20 cellular contexts compared by ENCODE assay signal in genomic region chr2:174892546-174892945, GRCh38.
"Had no signal": no experiment of that assay in that cellular context is flagged by ENCODE, and none has a peak within 500 bp of the region (broad histone marks: within the 10 kb centered on the region; RNA-seq: fewer than 3 reads in every experiment).

No MANE protein-coding gene starts in this region.

- H3K4me3 Mint-ChIP-seq: activated T-helper 17 cell treated with anti-CD3 and anti-CD28 coated beads, Interleukin-2, amount 50 U/mL, for 72 hours; naive B cell; neural crest cell; T-helper 1 cell treated with Interleukin-12 subunit alpha and Interleukin-12 subunit beta and Interleukin-4 antibody, amounts not matched to agents 30 μg/mL and 1 μg/mL, for 36 hours had no signal

- H3K27ac Mint-ChIP-seq: activated T-helper 17 cell treated with anti-CD3 and anti-CD28 coated beads, Interleukin-2, amount 50 U/mL, for 72 hours; T-helper 1 cell treated with Interleukin-12 subunit alpha and Interleukin-12 subunit beta and Interleukin-4 antibody, amounts not matched to agents 30 μg/mL and 1 μg/mL, for 36 hours had no signal

- DNase-seq: activated CD4-positive, alpha-beta T cell treated with anti-CD3 and anti-CD28 coated beads for 1 hour; activated CD4-positive, alpha-beta T cell treated with anti-CD3 and anti-CD28 coated beads, Interleukin-2, amount 50 U/mL, for 48 hours; activated naive CD4-positive, alpha-beta T cell treated with Interleukin-2 at 50 U/mL for 16 hours; activated T-cell treated with anti-CD3 and anti-CD28 coated beads for 4 hours; anterior cingulate cortex; brain microvascular endothelial cell; heart right ventricle; mesenchymal stem cell; mucosa of descending colon; naive B cell; right lobe of liver; small intestine; stimulated activated CD4-positive, alpha-beta T cell treated with anti-CD3 and anti-CD28 coated beads, Interleukin-15, amount 100 ng/mL, for 24 hours; stimulated activated CD4-positive, alpha-beta T cell treated with anti-CD3 and anti-CD28 coated beads, Interleukin-2, amount 100 ng/mL, for 48 hours; testis; upper lobe of left lung had no signal

- H3K36me3 ChIP-seq: brain microvascular endothelial cell, heart right ventricle, right lobe of liver, upper lobe of left lung had no signal

- H3K4me1 ChIP-seq: right lobe of liver, testis, upper lobe of left lung had no signal

- H3K27me3 ChIP-seq: brain microvascular endothelial cell, heart right ventricle, right lobe of liver, testis, upper lobe of left lung had no signal

- H3K9me3 Mint-ChIP-seq: activated T-helper 17 cell treated with anti-CD3 and anti-CD28 coated beads, Interleukin-2, amount 50 U/mL, for 72 hours; naive B cell; T-helper 1 cell treated with Interleukin-12 subunit alpha and Interleukin-12 subunit beta and Interleukin-4 antibody, amounts not matched to agents 30 μg/mL and 1 μg/mL, for 36 hours had no signal

- H3K4me3 ChIP-seq: coronary artery, heart right ventricle, mucosa of descending colon, right lobe of liver, testis, upper lobe of left lung had no signal

- H3K4me1 Mint-ChIP-seq: activated T-helper 17 cell treated with anti-CD3 and anti-CD28 coated beads, Interleukin-2, amount 50 U/mL, for 72 hours; naive B cell had no signal

- H3K36me3 Mint-ChIP-seq: naive B cell had no signal

- H3K9me3 ChIP-seq: mucosa of descending colon, right lobe of liver, testis, upper lobe of left lung had no signal

- H3K27me3 Mint-ChIP-seq: activated T-helper 17 cell treated with anti-CD3 and anti-CD28 coated beads, Interleukin-2, amount 50 U/mL, for 72 hours had no signal

- H3K27ac ChIP-seq: brain microvascular endothelial cell, coronary artery, heart right ventricle, right lobe of liver, testis, upper lobe of left lung had no signal
